ENCODE assay signal across 18 cellular contexts in the genomic region with DNA sequence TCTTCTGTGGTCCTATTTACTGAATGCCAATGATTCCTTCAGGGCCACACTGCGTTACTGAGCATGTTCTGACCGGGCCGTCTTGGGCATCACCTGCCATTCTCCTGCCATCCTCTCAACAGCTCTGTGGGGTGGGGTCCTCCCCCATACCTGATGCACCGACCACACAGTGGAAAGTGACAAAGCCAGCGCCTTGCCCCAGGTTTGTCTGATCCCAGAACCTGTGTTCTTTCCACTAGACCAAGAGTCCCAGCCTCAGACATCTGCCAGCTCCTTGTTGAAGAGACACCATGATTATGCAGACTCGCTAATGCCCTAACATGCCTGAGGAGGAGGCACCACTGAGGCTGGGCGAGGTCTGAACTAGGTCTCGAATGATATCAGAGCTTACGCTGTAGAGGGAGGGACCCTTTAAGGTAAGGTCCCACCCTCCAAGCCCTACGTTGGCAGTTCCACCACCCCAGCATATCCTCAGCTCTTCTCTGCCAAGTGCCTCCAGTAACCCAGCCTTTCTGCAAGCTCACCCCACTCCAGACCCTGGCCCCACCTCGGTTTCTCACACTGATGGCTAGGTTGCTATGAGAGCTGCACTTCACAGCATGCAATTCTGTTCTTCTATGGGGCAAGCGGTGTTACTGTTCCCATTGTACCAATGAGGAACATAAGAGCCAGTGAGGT. TPM values are rescaled to one million over a fixed set of nuclear protein-coding genes. Genes with fewer than 3 reads are reported as not detected.
A peak's percentile ranks its signal among the peaks of the same experiment; 100 is the strongest.
DNase-seq lines count a peak whose midpoint lies in the region; ATAC-seq and TF ChIP-seq lines count a peak whose summit lies in the region.
"Had no signal": no experiment of that assay in that cellular context is flagged by ENCODE, and none has a peak within 500 bp of the region (broad histone marks: within the 10 kb centered on the region; RNA-seq: fewer than 3 reads in every experiment).

No MANE protein-coding gene starts in this region.

- H3K4me3 ChIP-seq in BLaER1 (no peak overlapping the region), sigmoid colon (no peak overlapping the region)
- H3K4me3 ChIP-seq: PC-9, SJSA1 had no signal

- ATAC-seq in GM21447 (IDR thresholded peaks at IDR 0.05; ENCODE audit: unreplicated experiment) = no peak
- ATAC-seq: HCT116 had no signal

- DNase-seq in glutamatergic neuron (peak; percentile 4), sigmoid colon (peak; percentile 47), NCI-H146 (lab: John Stamatoyannopoulos, UW) (no peak)
- no peak for DNase-seq in stimulated activated CD4-positive, alpha-beta T cell treated with anti-CD3 and anti-CD28 coated beads, Interleukin-2, amount 100 ng/mL, for 24 hours
- DNase-seq: ACHN; AML-193; CD4-positive, alpha-beta T cell; NCI-H1105 treated with DMSO at 0.1 percent for 48 hours; NCI-H187 treated with DMSO at 0.1 percent for 48 hours; NCI-H2171 treated with DMSO at 0.1 percent for 48 hours; NCI-H510A; NCI-H774; PC-9 had no signal

- H3K27ac Mint-ChIP-seq in IgD-negative memory B cell (peak overlapping the region in 2 of 3 donors; percentile 26 to 83), glutamatergic neuron (ENCODE audit: unreplicated experiment) (no peak overlapping the region)
- H3K27ac Mint-ChIP-seq: CD4-positive, alpha-beta T cell had no signal

- H3K27ac ChIP-seq in BLaER1 (no peak overlapping the region), sigmoid colon (no peak overlapping the region)
- H3K27ac ChIP-seq: PC-9, SJSA1 had no signal

- TF ChIP-seq EP300 in sigmoid colon (IDR thresholded peaks at IDR 0.05) = no peak

- H3K4me3 Mint-ChIP-seq in IgD-negative memory B cell (no peak overlapping the region), glutamatergic neuron (ENCODE audit: unreplicated experiment) (no peak overlapping the region)
- H3K4me3 Mint-ChIP-seq: CD4-positive, alpha-beta T cell had no signal

- TF ChIP-seq POLR2A in sigmoid colon (IDR thresholded peaks at IDR 0.05) = no peak

- no peaks in the 10 kb centered on the region for H3K9me3 ChIP-seq in BLaER1
- no peaks in the 10 kb centered on the region for H3K9me3 ChIP-seq in sigmoid colon
- H3K9me3 ChIP-seq: SJSA1 had no signal

- peaks cover 5 to 26% (median 21%) of the 10 kb centered on the region in 3 donors for H3K4me1 Mint-ChIP-seq in IgD-negative memory B cell
- H3K4me1 Mint-ChIP-seq in glutamatergic neuron (ENCODE audit: low read depth, unreplicated experiment) = peaks cover 2% of the 10 kb centered on the region

- H3K9ac ChIP-seq in BLaER1 = no peak overlapping the region

- H3K27me3 Mint-ChIP-seq in IgD-negative memory B cell = peaks cover 8% of the 10 kb centered on the region
- H3K27me3 Mint-ChIP-seq in glutamatergic neuron (ENCODE audit: unreplicated experiment) = peaks cover 6% of the 10 kb centered on the region
- H3K27me3 Mint-ChIP-seq: CD4-positive, alpha-beta T cell had no signal

- no peaks in the 10 kb centered on the region for H3K36me3 ChIP-seq in BLaER1
- H3K36me3 ChIP-seq in sigmoid colon = peaks cover 0 to 3% (median 0%) of the 10 kb centered on the region in 4 donors
- H3K36me3 ChIP-seq: SJSA1 had no signal

- H3K4me2 ChIP-seq in BLaER1 = peak overlapping the region; percentile 92; the same call in 1 of the 2 replicates
- H3K4me2 ChIP-seq: PC-9 had no signal

- intact Hi-C loops in sigmoid colon (cut with DNase I) = no loop called here

- peaks cover 86% of the 10 kb centered on the region for H3K4me1 ChIP-seq in BLaER1
- no peaks in the 10 kb centered on the region for H3K4me1 ChIP-seq in sigmoid colon

- WGBS in sigmoid colon, 2 donors = 94 to 95% methylated on average over 12 of the region's 12 CpGs

- H3K36me3 Mint-ChIP-seq in IgD-negative memory B cell (peaks cover 9% of the 10 kb centered on the region), glutamatergic neuron (ENCODE audit: unreplicated experiment) (no peaks in the 10 kb centered on the region)

- no peaks in the 10 kb centered on the region for H3K27me3 ChIP-seq in BLaER1
- H3K27me3 ChIP-seq in sigmoid colon = no peaks in the 10 kb centered on the region
- H3K27me3 ChIP-seq: SJSA1 had no signal

- TF ChIP-seq CTCF in glutamatergic neuron (IDR thresholded peaks at IDR 0.05; ENCODE audit: partially characterized antibody, unreplicated experiment) (no peak), sigmoid colon (IDR thresholded peaks at IDR 0.05) (no peak)

- H3K9me3 Mint-ChIP-seq in IgD-negative memory B cell = no peaks in the 10 kb centered on the region
- H3K9me3 Mint-ChIP-seq in glutamatergic neuron (ENCODE audit: unreplicated experiment) = peaks cover 5% of the 10 kb centered on the region
- H3K9me3 Mint-ChIP-seq: CD4-positive, alpha-beta T cell had no signal

- H4K20me1 ChIP-seq in BLaER1 = peaks cover 21% of the 10 kb centered on the region

RNA-seq across cellular contexts. Expression of gene PLXNA1, which starts 29.8 kb away (rescaled TPM):
- polyA plus RNA-seq in IgD-negative memory B cell (0.13 TPM), sigmoid colon (10 to 100 TPM in 1 of 3 donors, 1 to 10 TPM in 1, under 1 TPM in 1; 0.60 to 15.3 (median 3.5) TPM)
- total RNA-seq in glutamatergic neuron (ENCODE audit: unreplicated experiment) (110 TPM), sigmoid colon (10 to 100 TPM in 2 of 4 donors, 1 to 10 TPM in 2; 7.5 to 29.6 (median 13.0) TPM)

Comparison
In these comparisons a context has a peak if more than half of its experiments do, and no peak if none do; other contexts are left out.
1. DNase-seq: peak in glutamatergic neuron (single experiment) and sigmoid colon (single experiment); none in stimulated activated CD4-positive, alpha-beta T cell treated with anti-CD3 and anti-CD28 coated beads, Interleukin-2, amount 100 ng/mL, for 24 hours (0 of 2) and NCI-H146 (single experiment).